18 cellular contexts compared by ENCODE assay signal in the genomic region with DNA sequence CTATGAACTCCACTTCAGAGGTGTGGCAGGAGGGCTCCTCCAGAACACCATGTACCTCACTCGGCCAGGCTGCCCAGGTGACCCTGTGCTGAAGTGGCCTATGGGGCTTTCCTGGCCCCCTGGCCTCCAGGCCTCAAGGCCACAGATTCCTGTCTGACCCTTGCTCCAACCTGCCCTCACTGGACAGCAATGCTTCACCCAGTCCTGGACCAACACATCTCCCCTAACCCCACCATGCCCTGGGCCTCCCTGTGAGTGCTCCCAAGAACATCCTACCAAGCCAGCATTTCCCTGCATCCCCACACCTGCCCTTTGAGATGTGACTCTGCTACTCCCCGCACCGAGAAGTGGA. TPM values are rescaled to one million over a fixed set of nuclear protein-coding genes. Genes with fewer than 3 reads are reported as not detected.
A peak's percentile ranks its signal among the peaks of the same experiment; 100 is the strongest.
DNase-seq lines count a peak whose midpoint lies in the region; ATAC-seq lines count a peak whose summit lies in the region.
"Had no signal": no experiment of that assay in that cellular context is flagged by ENCODE, and none has a peak within 500 bp of the region (broad histone marks: within the 10 kb centered on the region; RNA-seq: fewer than 3 reads in every experiment).

No MANE protein-coding gene starts in this region.

- H3K4me1 Mint-ChIP-seq in activated naive CD4-positive, alpha-beta T cell treated with anti-CD3 and anti-CD28 coated beads for 36 hours (ENCODE audit: low read depth), result peaks cover 27% of the 10 kb centered on the region
- H3K4me1 Mint-ChIP-seq in activated T-helper 2 cell treated with anti-CD3 and anti-CD28 coated beads, Interferon-gamma antibody, Interleukin-2, Interleukin-4, amounts not matched to agents 10 μg/mL and 5 μg/mL and 100 μg/mL, durations not matched to agents 14 hours and 24 hours and 36 hours (ENCODE audit: low read depth), result peaks cover 38% of the 10 kb centered on the region
- H3K4me1 Mint-ChIP-seq in immature natural killer cell, result peaks cover 65% of the 10 kb centered on the region in 2 donors

- DNase-seq in activated naive CD4-positive, alpha-beta T cell treated with anti-CD3 and anti-CD28 coated beads, Interleukin-2, amount 50 U/mL, for 72 hours (ENCODE audit: low spot score in 2 of 2), result no peak
- DNase-seq in activated naive CD4-positive, alpha-beta T cell treated with anti-CD3 and anti-CD28 coated beads for 36 hours, result no peak
- DNase-seq in activated T-helper 2 cell treated with anti-CD3 and anti-CD28 coated beads, Interferon-gamma antibody, Interleukin-2, Interleukin-4, amounts not matched to agents 10 μg/mL and 5 μg/mL and 100 μg/mL, durations not matched to agents 14 hours and 24 hours and 36 hours (ENCODE audit: low spot score), result no peak
- DNase-seq in immature natural killer cell, result no peak
- DNase-seq in NCI-H2227 (lab: John Stamatoyannopoulos, UW; ENCODE audit: unreplicated experiment), result no peak
- DNase-seq in RKO (ENCODE audit: low spot score), result no peak
- DNase-seq in anterior cingulate cortex (lab: John Stamatoyannopoulos, UW), result no peak
- DNase-seq: DMS79, GOT3, NCI-H1436, NCI-H1930, NCI-H2171, NCI-H446 treated with DMSO at 0.1 percent for 48 hours, Right ventricle myocardium superior had no signal

- peak overlapping the region; percentile 72 for H3K27ac ChIP-seq in temporal lobe (ENCODE audit: low read depth, low read length)
- H3K27ac ChIP-seq: BLaER1 treated with 17β-estradiol and CSF1 and Interleukin-3, amounts not matched to agents 10 nM and 100 nM; KMS-11; Peyer's patch had no signal

- no peaks in the 10 kb centered on the region for H3K27me3 Mint-ChIP-seq in activated naive CD4-positive, alpha-beta T cell treated with anti-CD3 and anti-CD28 coated beads for 36 hours (ENCODE audit: low read depth)
- no peaks in the 10 kb centered on the region for H3K27me3 Mint-ChIP-seq in activated T-helper 2 cell treated with anti-CD3 and anti-CD28 coated beads, Interferon-gamma antibody, Interleukin-2, Interleukin-4, amounts not matched to agents 10 μg/mL and 5 μg/mL and 100 μg/mL, durations not matched to agents 14 hours and 24 hours and 36 hours (ENCODE audit: low read depth)
- peaks cover 8 to 21% (median 10%) of the 10 kb centered on the region in 3 donors for H3K27me3 Mint-ChIP-seq in immature natural killer cell (ENCODE audit: low read depth in 3 of 3)

- no peak for ATAC-seq in activated naive CD4-positive, alpha-beta T cell treated with anti-CD3 and anti-CD28 coated beads, Interleukin-2, amount 50 U/mL, for 72 hours

- H3K36me3 Mint-ChIP-seq in activated naive CD4-positive, alpha-beta T cell treated with anti-CD3 and anti-CD28 coated beads, Interleukin-2, amount 50 U/mL, for 72 hours, result no peaks in the 10 kb centered on the region
- no peaks in the 10 kb centered on the region for H3K36me3 Mint-ChIP-seq in activated naive CD4-positive, alpha-beta T cell treated with anti-CD3 and anti-CD28 coated beads for 36 hours (ENCODE audit: low read depth)
- H3K36me3 Mint-ChIP-seq in activated T-helper 2 cell treated with anti-CD3 and anti-CD28 coated beads, Interferon-gamma antibody, Interleukin-2, Interleukin-4, amounts not matched to agents 10 μg/mL and 5 μg/mL and 100 μg/mL, durations not matched to agents 14 hours and 24 hours and 36 hours (ENCODE audit: low read depth), result no peaks in the 10 kb centered on the region
- peaks cover 0 to 3% (median 0%) of the 10 kb centered on the region in 3 donors for H3K36me3 Mint-ChIP-seq in immature natural killer cell

- no peaks in the 10 kb centered on the region for H3K9me3 Mint-ChIP-seq in activated naive CD4-positive, alpha-beta T cell treated with anti-CD3 and anti-CD28 coated beads, Interleukin-2, amount 50 U/mL, for 72 hours
- no peaks in the 10 kb centered on the region for H3K9me3 Mint-ChIP-seq in activated naive CD4-positive, alpha-beta T cell treated with anti-CD3 and anti-CD28 coated beads for 36 hours
- no peaks in the 10 kb centered on the region for H3K9me3 Mint-ChIP-seq in activated T-helper 2 cell treated with anti-CD3 and anti-CD28 coated beads, Interferon-gamma antibody, Interleukin-2, Interleukin-4, amounts not matched to agents 10 μg/mL and 5 μg/mL and 100 μg/mL, durations not matched to agents 14 hours and 24 hours and 36 hours
- no peaks in the 10 kb centered on the region for H3K9me3 Mint-ChIP-seq in immature natural killer cell

- H3K27ac Mint-ChIP-seq in activated naive CD4-positive, alpha-beta T cell treated with anti-CD3 and anti-CD28 coated beads, Interleukin-2, amount 50 U/mL, for 72 hours, result peak overlapping the region; percentile 5 to 27
- H3K27ac Mint-ChIP-seq in activated naive CD4-positive, alpha-beta T cell treated with anti-CD3 and anti-CD28 coated beads for 36 hours, result no peak overlapping the region
- H3K27ac Mint-ChIP-seq in activated T-helper 2 cell treated with anti-CD3 and anti-CD28 coated beads, Interferon-gamma antibody, Interleukin-2, Interleukin-4, amounts not matched to agents 10 μg/mL and 5 μg/mL and 100 μg/mL, durations not matched to agents 14 hours and 24 hours and 36 hours, result peak overlapping the region; percentile 11
- H3K27ac Mint-ChIP-seq in immature natural killer cell, result peak overlapping the region; percentile 24 to 81 (median 66)

- CTCF ChIA-PET in activated naive CD4-positive, alpha-beta T cell treated with anti-CD3 and anti-CD28 coated beads for 36 hours (lab: Charles Lee), result interaction anchor here (1.4 kb wide), 1 partner anchor 34 kb away, joined by 4 read pairs; no protein-coding TSS in a partner anchor

- H3K4me3 Mint-ChIP-seq in activated naive CD4-positive, alpha-beta T cell treated with anti-CD3 and anti-CD28 coated beads for 36 hours, result no peak overlapping the region
- H3K4me3 Mint-ChIP-seq in activated T-helper 2 cell treated with anti-CD3 and anti-CD28 coated beads, Interferon-gamma antibody, Interleukin-2, Interleukin-4, amounts not matched to agents 10 μg/mL and 5 μg/mL and 100 μg/mL, durations not matched to agents 14 hours and 24 hours and 36 hours (ENCODE audit: low read depth), result no peak overlapping the region
- H3K4me3 Mint-ChIP-seq in immature natural killer cell, result no peak overlapping the region

- intact Hi-C loops in activated naive CD4-positive, alpha-beta T cell treated with anti-CD3 and anti-CD28 coated beads for 36 hours (cut with micrococcal nuclease), result no loop called here
- intact Hi-C loops in activated T-helper 2 cell treated with anti-CD3 and anti-CD28 coated beads, Interferon-gamma antibody, Interleukin-2, Interleukin-4, amounts not matched to agents 10 μg/mL and 5 μg/mL and 100 μg/mL, durations not matched to agents 14 hours and 24 hours and 36 hours (cut with micrococcal nuclease), result no loop called here

RNA-seq across cellular contexts. Expression of a gene that starts 10.5 kb away (rescaled TPM):
- 1 to 10 TPM; 2.7 to 9.9 TPM for total RNA-seq in activated naive CD4-positive, alpha-beta T cell treated with anti-CD3 and anti-CD28 coated beads, Interleukin-2, amount 50 U/mL, for 72 hours
- total RNA-seq in activated naive CD4-positive, alpha-beta T cell treated with anti-CD3 and anti-CD28 coated beads for 36 hours, result 1 to 10 TPM; 5.3 to 6.2 TPM
- 10.0 and 11.9 TPM in 2 replicates for total RNA-seq in activated T-helper 2 cell treated with anti-CD3 and anti-CD28 coated beads, Interferon-gamma antibody, Interleukin-2, Interleukin-4, amounts not matched to agents 10 μg/mL and 5 μg/mL and 100 μg/mL, durations not matched to agents 14 hours and 24 hours and 36 hours
- 10 to 100 TPM; 11.9 to 17.5 (median 14.4) TPM for polyA plus RNA-seq in immature natural killer cell
- total RNA-seq in temporal lobe, result 5.7 TPM

RNA-seq across cellular contexts. Expression of a gene that starts 10.8 kb away (rescaled TPM):
- not detected for total RNA-seq in activated naive CD4-positive, alpha-beta T cell treated with anti-CD3 and anti-CD28 coated beads, Interleukin-2, amount 50 U/mL, for 72 hours
- not detected for total RNA-seq in activated naive CD4-positive, alpha-beta T cell treated with anti-CD3 and anti-CD28 coated beads for 36 hours
- not detected in 2 replicates for total RNA-seq in activated T-helper 2 cell treated with anti-CD3 and anti-CD28 coated beads, Interferon-gamma antibody, Interleukin-2, Interleukin-4, amounts not matched to agents 10 μg/mL and 5 μg/mL and 100 μg/mL, durations not matched to agents 14 hours and 24 hours and 36 hours
- polyA plus RNA-seq in immature natural killer cell, result not detected
- total RNA-seq in temporal lobe, result not detected
- total RNA-seq: Right ventricle myocardium superior had no signal
